8 cellular contexts compared by ENCODE assay signal in the genomic region with DNA sequence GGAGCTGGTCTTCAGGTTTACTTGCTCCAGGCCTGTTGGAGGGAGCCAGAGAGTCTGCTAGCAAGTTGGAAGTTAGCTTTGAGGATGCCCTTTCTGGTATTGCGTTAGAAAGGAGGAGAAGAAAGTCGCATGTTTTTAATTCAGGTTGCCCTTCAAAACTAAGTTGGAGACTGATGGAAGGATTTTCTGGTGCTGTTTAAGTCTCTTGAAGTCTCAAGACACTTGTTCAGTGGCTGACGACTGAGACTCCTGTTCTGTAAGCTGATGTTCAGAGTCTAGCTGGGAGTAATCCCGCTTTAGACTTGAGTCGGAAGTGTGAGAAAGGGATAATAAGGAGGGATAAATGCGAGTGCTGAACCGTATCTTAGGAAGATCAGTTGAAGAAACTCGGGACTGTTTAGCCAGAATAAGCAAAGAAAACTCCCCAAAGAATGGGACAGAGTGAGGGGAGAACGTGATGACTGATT. TPM values are rescaled to one million over a fixed set of nuclear protein-coding genes. Genes with fewer than 3 reads are reported as not detected.
A peak's percentile ranks its signal among the peaks of the same experiment; 100 is the strongest.
DNase-seq lines count a peak whose midpoint lies in the region; ATAC-seq, FAIRE-seq and TF ChIP-seq lines count a peak whose summit lies in the region.

No MANE protein-coding gene starts in this region.

- in situ Hi-C loops in GM12878 (cut with MboI): no loop called here

- H3K36me3 ChIP-seq in GM12878 (ENCODE audit: control insufficient read depth in 2 of 2, insufficient read depth in 2 of 2, low read length in 1 of 2) (peaks cover 5 to 23% of the 10 kb centered on the region in 2 experiments), suprapubic skin (peaks cover 27% of the 10 kb centered on the region)

- no peak for FAIRE-seq in GM12878 (lab: Jason Lieb, UNC)

- no peaks in the 10 kb centered on the region for H3K9me3 Mint-ChIP-seq in CD4-positive, alpha-beta T cell

- peaks cover 73% of the 10 kb centered on the region for H3K4me1 Mint-ChIP-seq in CD4-positive, alpha-beta T cell (ENCODE audit: low read depth)

- peak overlapping the region; percentile 93 for H3K9ac ChIP-seq in GM12878 (ENCODE audit: control insufficient read depth, insufficient read depth, low read length)

- 0% methylated on average over 9 of the region's 9 CpGs for WGBS in GM12878 (ENCODE audit: insufficient coverage, insufficient replicate concordance, low lambda C conversion rate, missing lambda C conversion rate)
- WGBS in suprapubic skin: 11% methylated on average over 9 of the region's 9 CpGs

- H3K27me3 Mint-ChIP-seq in CD4-positive, alpha-beta T cell: peaks cover 40% of the 10 kb centered on the region

- H3K79me2 ChIP-seq in GM12878 (ENCODE audit: control insufficient read depth, insufficient read depth, low read length): peaks cover 39% of the 10 kb centered on the region

- H3K4me1 ChIP-seq in GM12878 (ENCODE audit: control insufficient read depth, insufficient read depth, low read length) (peaks cover 14% of the 10 kb centered on the region), suprapubic skin (peaks cover 25% of the 10 kb centered on the region)

- peak overlapping the region; percentile 62 for H3K27ac ChIP-seq in CD4-positive, alpha-beta T cell (ENCODE audit: low read depth, low read length)
- H3K27ac ChIP-seq in HL-60 (replicated peaks) (peak overlapping the region; percentile 86), GM12878 (ENCODE audit: control insufficient read depth, insufficient read depth) (peak overlapping the region; percentile 90), suprapubic skin (peak overlapping the region; percentile 85)

- RAD21 ChIA-PET in GM12878 (lab: Charles Lee; ENCODE audit: unreplicated experiment): no interaction called here

- CTCF ChIA-PET in CD4-positive, alpha-beta T cell (lab: Charles Lee): interaction anchor here (1.1 kb wide), 1 partner anchor 11 kb away, joined by 5 read pairs; no protein-coding TSS in a partner anchor
- CTCF ChIA-PET in GM12878 (lab: Yijun Ruan, JAX): interaction anchor here (0.7 to 1.5 kb wide), 2 partner anchors 51 to 98 kb away, joined by 3 to 7 read pairs; no protein-coding TSS in a partner anchor

- TF ChIP-seq CTCF in CD4-positive, alpha-beta T cell (IDR thresholded peaks at IDR 0.05): no peak
- TF ChIP-seq CTCF in HL-60 (IDR thresholded peaks at IDR 0.05; ENCODE audit: insufficient read depth, low read length) (no peak), GM12878 (IDR thresholded peaks at IDR 0.05 in 2 of 3, conservative IDR thresholded peaks at IDR 0.05 in 1 of 3; ENCODE audit: control insufficient read depth in 2 of 3, extremely low read depth in 1 of 3, insufficient read depth in 1 of 3, low read depth in 3 of 3, low read length in 3 of 3) (no peak), suprapubic skin (IDR thresholded peaks at IDR 0.05) (no peak)

- TF ChIP-seq POLR2A in GM12878 (IDR thresholded peaks at IDR 0.05; ENCODE audit: low read depth, low read length) (no peak), suprapubic skin (IDR thresholded peaks at IDR 0.05) (no peak)

- peak overlapping the region; percentile 88 for H3K4me3 Mint-ChIP-seq in CD4-positive, alpha-beta T cell

- no peaks in the 10 kb centered on the region for H4K20me1 ChIP-seq in GM12878 (ENCODE audit: control insufficient read depth, insufficient read depth)

- TF ChIP-seq RAD21 in GM12878 (IDR thresholded peaks at IDR 0.05; ENCODE audit: insufficient read depth, low read depth, low read length): no peak

- peak overlapping the region; percentile 89 for H3K4me3 ChIP-seq in HL-60 (replicated peaks; ENCODE audit: insufficient read depth, low read length)
- H3K4me3 ChIP-seq in GM12878: peak overlapping the region; percentile 91
- peak overlapping the region; percentile 81 for H3K4me3 ChIP-seq in suprapubic skin

- no peak for TF ChIP-seq EP300 in GM12878 (IDR thresholded peaks at IDR 0.05; ENCODE audit: borderline replicate concordance in 1 of 2, control insufficient read depth in 1 of 2, low read depth in 2 of 2, low read length in 2 of 2)
- no peak for TF ChIP-seq EP300 in suprapubic skin (IDR thresholded peaks at IDR 0.05)

- H3K27ac Mint-ChIP-seq in CD4-positive, alpha-beta T cell: peak overlapping the region; percentile 84

- H3K4me2 ChIP-seq in GM12878 (ENCODE audit: control insufficient read depth, insufficient read depth): peak overlapping the region; percentile 85

- H3K27me3 ChIP-seq in CD4-positive, alpha-beta T cell (ENCODE audit: control insufficient read depth, insufficient read depth, low read length): peaks cover 28% of the 10 kb centered on the region
- H3K27me3 ChIP-seq in HL-60 (ENCODE audit: insufficient read depth, poor library complexity, severe bottlenecking) (peaks cover 26% of the 10 kb centered on the region), GM12878 (replicated peaks in 1 of 2; ENCODE audit: control insufficient read depth in 2 of 2, insufficient read depth in 2 of 2, low read length in 1 of 2) (peaks cover 8 to 19% of the 10 kb centered on the region in 2 experiments), suprapubic skin (peaks cover 31% of the 10 kb centered on the region)

- ATAC-seq in CD4-positive, alpha-beta T cell (ENCODE audit: poor library complexity): peak; percentile 4
- ATAC-seq in GM12878 (no peak), left colon (peak; percentile 46), HG03039 (IDR thresholded peaks at IDR 0.05; ENCODE audit: unreplicated experiment) (no peak)

- no TSS peak for BruUV-seq in GM12878 (replicated peaks; lab: Mats Ljungman, UMichigan)

- peak overlapping the region; percentile 85 for H2AFZ ChIP-seq in GM12878 (ENCODE audit: control insufficient read depth, low read depth, low read length)

- no peaks in the 10 kb centered on the region for H3K9me3 ChIP-seq in CD4-positive, alpha-beta T cell (ENCODE audit: control insufficient read depth, low read length)
- H3K9me3 ChIP-seq in GM12878 (replicated peaks; ENCODE audit: control insufficient read depth, insufficient read depth, low read length): no peaks in the 10 kb centered on the region
- H3K9me3 ChIP-seq in suprapubic skin: no peaks in the 10 kb centered on the region

- DNase-seq in CD4-positive, alpha-beta T cell: no peak
- DNase-seq in HL-60 (ENCODE audit: low read depth in 1 of 2, low spot score in 1 of 2) (no peak), GM12878 (ENCODE audit: low read depth, low spot score) (no peak), left colon (no peak), suprapubic skin (ENCODE audit: low spot score in 2 of 2) (no peak), ureter (ENCODE audit: low spot score) (no peak), NCI-H524 treated with DMSO at 0.1 percent for 48 hours (lab: John Stamatoyannopoulos, UW) (no peak)

- H3K36me3 Mint-ChIP-seq in CD4-positive, alpha-beta T cell (ENCODE audit: low read depth): peaks cover 61% of the 10 kb centered on the region

- SMC1A ChIA-PET in GM12878 (lab: Charles Lee; ENCODE audit: uncharacterized antibody, unreplicated experiment): interaction anchor here (0.6 to 1.4 kb wide), 4 partner anchors 13 to 38 kb away, joined by 3 read pairs; no protein-coding TSS in a partner anchor

- POLR2A ChIA-PET in CD4-positive, alpha-beta T cell (lab: Charles Lee): interaction anchor here (1.0 to 2.4 kb wide), 9 partner anchors 11 to 404 kb away, joined by 3 to 16 read pairs (median 6); partner anchors contain the start of genes LHX1 and MRM1
- POLR2A ChIA-PET in GM12878 (lab: Charles Lee): interaction anchor here (0.5 to 1.6 kb wide), 6 partner anchors 11 to 423 kb away, joined by 3 to 5 read pairs (median 4); partner anchors contain the start of gene MRM1

- intact Hi-C loops in CD4-positive, alpha-beta T cell (cut with DNase I, micrococcal nuclease): loop anchor here (2.0 to 5.0 kb wide), 6 partner anchors 17 to 538 kb away; partner anchors contain the start of genes ACACA (in 1 of the 2), DUSP14 (in 1 of the 2), GGNBP2 (in 1 of the 2) and TADA2A (in 1 of the 2)
- intact Hi-C loops in GM12878 (cut with micrococcal nuclease; ENCODE audit: unreplicated experiment): loop anchor here (10.0 kb wide), 1 partner anchor 405 kb away; no protein-coding TSS in a partner anchor
- intact Hi-C loops in left colon (cut with DNase I, micrococcal nuclease): no loop called here

RNA-seq across cellular contexts. Expression of gene AATF, which starts 0.7 kb away (rescaled TPM):
- total RNA-seq in CD4-positive, alpha-beta T cell: 10 to 100 TPM; 40.3 to 40.8 TPM
- 51.6 and 56.9 TPM in 2 replicates for total RNA-seq in GM12878 (2013; cell fraction: nucleolus; rRNA removed)
- total RNA-seq in GM12878 (2014; rRNA removed) (63.4 and 74.9 TPM in 2 replicates), GM12878 (2014; rRNA removed; fragmentation: Illumina TruSeq; extraction: Trizol) (76.4 and 80.8 TPM in 2 replicates), GM12878 (2021) (85.6 and 90.2 TPM in 2 replicates), left colon (10 to 100 TPM; 33.6 to 36.5 TPM), suprapubic skin (10 to 100 TPM; 32.5 to 38.2 (median 36.0) TPM), ureter (48.7 TPM)
- 45.1 TPM for polyA plus RNA-seq in GM12878 (2011; ENCODE audit: low read depth)
- polyA plus RNA-seq in GM12878 (2011; rRNA removed) (33.6 and 38.2 TPM in 2 replicates), GM12878 (2014; fragmentation: Illumina TruSeq; extraction: Trizol) (87.0 and 94.8 TPM in 2 replicates), GM12878 (2014; fragmentation: Nextera tagmentation; extraction: Ambion mirVana) (10 to 100 TPM; 36.8 to 48.0 TPM), GM12878 (2014; rRNA removed) (64.2 and 91.7 TPM in 2 replicates), GM12878 (2016; fragmentation: Nextera tagmentation; extraction: Ambion mirVana) (100 to 1,000 TPM; 105 to 110 TPM)
- 33.5 and 35.9 TPM in 2 replicates for polyA plus RNA-seq in GM12878 (2011; cell fraction: cytosol; rRNA removed)
- polyA plus RNA-seq in GM12878 (2011; cell fraction: nucleus; rRNA removed): 17.6 and 30.8 TPM in 2 replicates
- 65.2 and 88.3 TPM in 2 replicates for polyA plus RNA-seq in GM12878 (2012)
- 25.5 and 40.6 TPM in 2 replicates for polyA minus RNA-seq in GM12878 (2011; rRNA and poly(A)+ RNA removed)
- 21.2 and 25.7 TPM in 2 replicates for polyA minus RNA-seq in GM12878 (2011; cell fraction: cytosol; rRNA and poly(A)+ RNA removed)
- 11.4 and 22.5 TPM in 2 replicates for polyA minus RNA-seq in GM12878 (2011; cell fraction: nucleus; rRNA and poly(A)+ RNA removed)

RNA-seq across cellular contexts. Expression of gene LHX1, which starts 12.2 kb away (rescaled TPM):
- total RNA-seq in CD4-positive, alpha-beta T cell: not detected
- not detected in 2 replicates for total RNA-seq in GM12878 (2013; cell fraction: nucleolus; rRNA removed)
- total RNA-seq in GM12878 (2014; rRNA removed) (not detected in 2 replicates), GM12878 (2014; rRNA removed; fragmentation: Illumina TruSeq; extraction: Trizol) (not detected in 2 replicates), GM12878 (2021) (not detected in 2 replicates), left colon (not detected), suprapubic skin (not detected), ureter (not detected)
- not detected for polyA plus RNA-seq in GM12878 (2011; ENCODE audit: low read depth)
- polyA plus RNA-seq in GM12878 (2011; rRNA removed) (not detected in 2 replicates), GM12878 (2014; fragmentation: Illumina TruSeq; extraction: Trizol) (not detected in 2 replicates), GM12878 (2014; fragmentation: Nextera tagmentation; extraction: Ambion mirVana) (not detected), GM12878 (2014; rRNA removed) (not detected in 2 replicates), GM12878 (2016; fragmentation: Nextera tagmentation; extraction: Ambion mirVana) (not detected)
- not detected in 2 replicates for polyA plus RNA-seq in GM12878 (2011; cell fraction: cytosol; rRNA removed)
- polyA plus RNA-seq in GM12878 (2011; cell fraction: nucleus; rRNA removed): not detected in 2 replicates
- polyA plus RNA-seq in GM12878 (2012): 0.07 and 0.21 TPM in 2 replicates
- not detected in 2 replicates for polyA minus RNA-seq in GM12878 (2011; rRNA and poly(A)+ RNA removed)
- polyA minus RNA-seq in GM12878 (2011; cell fraction: cytosol; rRNA and poly(A)+ RNA removed): not detected in 2 replicates
- polyA minus RNA-seq in GM12878 (2011; cell fraction: nucleus; rRNA and poly(A)+ RNA removed): not detected in 2 replicates

Comparison
In these comparisons a context has a peak if more than half of its experiments do, and no peak if none do; other contexts are left out.
1. ATAC-seq: peak in CD4-positive, alpha-beta T cell (single experiment) and left colon (single experiment); none in GM12878 (single experiment) and HG03039 (single experiment).
2. intact Hi-C loops: an anchor here in CD4-positive, alpha-beta T cell (2.0 to 5.0 kb wide) and GM12878 (10.0 kb wide); none called in left colon.
3. Peak in every context shown above with its lines, with median percentiles within 50 percentile points of each other: H3K27ac ChIP-seq and H3K4me3 ChIP-seq.